Comparison of ENCODE assay signal across 7 cellular contexts in genomic region chr3:7781395-7781794, GRCh38.
"Had no signal": no experiment of that assay in that cellular context is flagged by ENCODE, and none has a peak within 500 bp of the region (broad histone marks: within the 10 kb centered on the region; RNA-seq: fewer than 3 reads in every experiment).

No MANE protein-coding gene starts in this region.

- H3K27ac ChIP-seq: HL-60 had no signal

- H3K36me3 Mint-ChIP-seq: IgD-negative memory B cell had no signal

- H3K27ac Mint-ChIP-seq: IgD-negative memory B cell had no signal

- FAIRE-seq: HepG2, HTR-8/SVneo, K562 had no signal

- H3K4me3 Mint-ChIP-seq: IgD-negative memory B cell had no signal

- ATAC-seq: HepG2, K562 had no signal

- H3K4me1 Mint-ChIP-seq: IgD-negative memory B cell had no signal

- H3K4me3 ChIP-seq: K562 had no signal

- H3K27me3 Mint-ChIP-seq: IgD-negative memory B cell had no signal

- DNase-seq: IMR-90, KBM-7 had no signal
